9 cellular contexts compared by ENCODE assay signal in genomic region chr3:115072265-115073008, GRCh38.
DNase-seq lines count a peak whose midpoint lies in the region; ATAC-seq and TF ChIP-seq lines count a peak whose summit lies in the region.
"Had no signal": no experiment of that assay in that cellular context is flagged by ENCODE, and none has a peak within 500 bp of the region (broad histone marks: within the 10 kb centered on the region; RNA-seq: fewer than 3 reads in every experiment).

No MANE protein-coding gene starts in this region.

- no peak overlapping the region for H3K4me3 Mint-ChIP-seq in activated CD8-positive, alpha-beta T cell treated with anti-CD3 and anti-CD28 coated beads, Interleukin-2, amount 10 ng/mL, durations not matched to agents 7 days and 5 days
- no peak overlapping the region for H3K4me3 Mint-ChIP-seq in mesothelial cell of epicardium

- no peak for TF ChIP-seq CTCF in fibroblast of the aortic adventitia (IDR thresholded peaks at IDR 0.05; ENCODE audit: insufficient read depth, low read length)
- no peak for TF ChIP-seq CTCF in ascending aorta (IDR thresholded peaks at IDR 0.05)
- TF ChIP-seq CTCF in mesothelial cell of epicardium (IDR thresholded peaks at IDR 0.05; ENCODE audit: unreplicated experiment): no peak

- ATAC-seq in activated CD8-positive, alpha-beta T cell treated with anti-CD3 and anti-CD28 coated beads, Interleukin-2, amount 10 ng/mL, durations not matched to agents 7 days and 5 days: no peak

- no peaks in the 10 kb centered on the region for H3K36me3 ChIP-seq in ascending aorta

- peaks cover 2% of the 10 kb centered on the region for H3K36me3 Mint-ChIP-seq in activated CD8-positive, alpha-beta T cell treated with anti-CD3 and anti-CD28 coated beads, Interleukin-2, amount 10 ng/mL, durations not matched to agents 7 days and 5 days (ENCODE audit: low read depth)
- H3K36me3 Mint-ChIP-seq in mesothelial cell of epicardium: peaks cover 16% of the 10 kb centered on the region

- H3K4me3 ChIP-seq in fibroblast of the aortic adventitia (ENCODE audit: low read depth, low read length) (no peak overlapping the region), skin epidermis (no peak overlapping the region), ascending aorta (no peak overlapping the region)

- intact Hi-C loops in ascending aorta (cut with DNase I): no loop called here

- peak; percentile 18 for DNase-seq in HCEC 1CT
- DNase-seq in SK-MEL-5 (ENCODE audit: low read depth, low spot score): peak; percentile 10
- DNase-seq in fibroblast of the aortic adventitia (ENCODE audit: low read depth): peak; percentile 71
- DNase-seq in activated CD8-positive, alpha-beta T cell treated with anti-CD3 and anti-CD28 coated beads, Interleukin-2, amount 10 ng/mL, durations not matched to agents 7 days and 5 days: no peak
- no peak for DNase-seq in ascending aorta (ENCODE audit: low spot score in 2 of 2)
- no peak for DNase-seq in iPS-NIHi7 (ENCODE audit: extremely low spot score)
- DNase-seq in mesothelial cell of epicardium (ENCODE audit: low spot score in 2 of 2, unreplicated experiment in 2 of 2): no peak
- DNase-seq: T1000 had no signal

- peaks cover 0 to 5% of the 10 kb centered on the region in 2 donors for H3K9me3 ChIP-seq in ascending aorta

- POLR2A ChIA-PET in activated CD8-positive, alpha-beta T cell treated with anti-CD3 and anti-CD28 coated beads, Interleukin-2, amount 10 ng/mL, durations not matched to agents 7 days and 5 days (lab: Charles Lee): no interaction called here

- CTCF ChIA-PET in activated CD8-positive, alpha-beta T cell treated with anti-CD3 and anti-CD28 coated beads, Interleukin-2, amount 10 ng/mL, durations not matched to agents 7 days and 5 days (lab: Charles Lee): interaction anchor here (2.8 kb wide), 1 partner anchor 19 kb away, joined by 6 read pairs; no protein-coding TSS in a partner anchor

- H3K27me3 Mint-ChIP-seq in activated CD8-positive, alpha-beta T cell treated with anti-CD3 and anti-CD28 coated beads, Interleukin-2, amount 10 ng/mL, durations not matched to agents 7 days and 5 days (ENCODE audit: low read depth): no peaks in the 10 kb centered on the region
- no peaks in the 10 kb centered on the region for H3K27me3 Mint-ChIP-seq in mesothelial cell of epicardium (ENCODE audit: low read depth)

- no peak overlapping the region for H3K27ac Mint-ChIP-seq in activated CD8-positive, alpha-beta T cell treated with anti-CD3 and anti-CD28 coated beads, Interleukin-2, amount 10 ng/mL, durations not matched to agents 7 days and 5 days
- no peak overlapping the region for H3K27ac Mint-ChIP-seq in mesothelial cell of epicardium

- in situ Hi-C loops in SK-MEL-5 (cut with HindIII; ENCODE audit: low pct_unique_long_range_greater_than_20kb, low sequenced_read_pairs): no loop called here

- no peaks in the 10 kb centered on the region for H3K27me3 ChIP-seq in ascending aorta

- H3K27ac ChIP-seq in skin epidermis (peak overlapping the region in 11 of 21 experiments; percentile 18 to 79 (median 48)), ascending aorta (no peak overlapping the region)

- H3K9me3 Mint-ChIP-seq in activated CD8-positive, alpha-beta T cell treated with anti-CD3 and anti-CD28 coated beads, Interleukin-2, amount 10 ng/mL, durations not matched to agents 7 days and 5 days (ENCODE audit: insufficient read depth): peaks cover 7% of the 10 kb centered on the region
- peaks cover 22% of the 10 kb centered on the region for H3K9me3 Mint-ChIP-seq in mesothelial cell of epicardium

- peaks cover 3% of the 10 kb centered on the region in 2 donors for H3K4me1 ChIP-seq in ascending aorta

- H3K4me1 Mint-ChIP-seq in activated CD8-positive, alpha-beta T cell treated with anti-CD3 and anti-CD28 coated beads, Interleukin-2, amount 10 ng/mL, durations not matched to agents 7 days and 5 days (ENCODE audit: low read depth): peaks cover 3% of the 10 kb centered on the region
- peaks cover 5% of the 10 kb centered on the region for H3K4me1 Mint-ChIP-seq in mesothelial cell of epicardium

Comparison
In these comparisons a context has a peak if more than half of its experiments do, and no peak if none do; other contexts are left out.
1. DNase-seq: peak in HCEC 1CT (single experiment), SK-MEL-5 (single experiment) and fibroblast of the aortic adventitia (single experiment); none in activated CD8-positive, alpha-beta T cell treated with anti-CD3 and anti-CD28 coated beads, Interleukin-2, amount 10 ng/mL, durations not matched to agents 7 days and 5 days (single experiment), ascending aorta (0 of 2), iPS-NIHi7 (single experiment) and mesothelial cell of epicardium (0 of 2).
2. H3K27ac ChIP-seq: peak in skin epidermis (11 of 21); none in ascending aorta (0 of 2).